12 cellular contexts compared by ENCODE assay signal in the genomic region with DNA sequence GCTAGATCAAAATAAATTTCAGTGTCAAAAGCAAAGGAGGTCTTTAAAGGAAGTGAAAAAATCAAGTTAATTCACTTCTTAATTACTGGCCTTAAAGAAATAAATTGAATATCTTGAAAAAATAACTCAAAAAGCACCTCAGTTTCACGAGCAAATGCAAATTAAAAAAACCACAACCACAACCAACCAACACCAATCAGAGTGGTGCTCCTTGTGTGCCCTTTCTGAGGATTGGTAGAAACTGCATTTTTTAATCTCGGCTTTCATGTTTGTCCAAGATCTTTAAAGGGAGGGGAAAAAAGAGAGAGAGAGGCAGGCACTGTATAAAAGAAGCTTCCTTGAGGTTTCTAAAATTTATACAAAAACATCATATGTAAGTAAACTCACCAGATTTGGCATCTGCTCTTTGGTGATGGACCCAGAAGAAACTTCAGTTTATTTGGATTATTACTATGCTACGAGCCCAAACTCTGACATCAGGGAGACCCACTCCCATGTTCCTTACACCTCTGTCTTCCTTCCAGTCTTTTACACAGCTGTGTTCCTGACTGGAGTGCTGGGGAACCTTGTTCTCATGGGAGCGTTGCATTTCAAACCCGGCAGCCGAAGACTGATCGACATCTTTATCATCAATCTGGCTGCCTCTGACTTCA. TPM values are rescaled to one million over a fixed set of nuclear protein-coding genes. Genes with fewer than 3 reads are reported as not detected.
DNase-seq lines count a peak whose midpoint lies in the region; ATAC-seq and TF ChIP-seq lines count a peak whose summit lies in the region.
"Had no signal": no experiment of that assay in that cellular context is flagged by ENCODE, and none has a peak within 500 bp of the region (broad histone marks: within the 10 kb centered on the region; RNA-seq: fewer than 3 reads in every experiment).

A gene (plus strand): TSS at position 357 of the 653 bp plus-strand sequence. CDS start 56 bp downstream, at position 413.

- H3K27ac ChIP-seq in Peyer's patch = peak within 1 kb of the TSS in 3 of 4 donors; percentile 49 to 69 (median 62)

- ATAC-seq in HG02588 (IDR thresholded peaks at IDR 0.05; ENCODE audit: unreplicated experiment) = peak; percentile 35
- ATAC-seq in stimulated activated naive CD8-positive, alpha-beta T cell treated with anti-CD3 and anti-CD28 coated beads, Interleukin-15, amount 100 ng/mL, for 72 hours = no peak

- peak within 1 kb of the TSS in 3 of 4 donors; percentile 25 to 30 (median 26) for H3K4me3 ChIP-seq in Peyer's patch

- H3K9me3 Mint-ChIP-seq in activated T-cell treated with anti-CD3 and anti-CD28 coated beads, Interleukin-2, amount 50 U/mL, for 24 hours = no peaks in the 10 kb centered on the region
- H3K9me3 Mint-ChIP-seq in stimulated activated naive CD8-positive, alpha-beta T cell treated with anti-CD3 and anti-CD28 coated beads, Interleukin-15, amount 100 ng/mL, for 72 hours = no peaks in the 10 kb centered on the region

- peak within 1 kb of the TSS; percentile 59 for H3K27ac Mint-ChIP-seq in activated T-cell treated with anti-CD3 and anti-CD28 coated beads, Interleukin-2, amount 50 U/mL, for 24 hours
- H3K27ac Mint-ChIP-seq in stimulated activated naive CD8-positive, alpha-beta T cell treated with anti-CD3 and anti-CD28 coated beads, Interleukin-15, amount 100 ng/mL, for 72 hours = peak within 1 kb of the TSS in 1 of 2 donors; percentile 30

- H3K9me3 ChIP-seq in Peyer's patch = no peaks in the 10 kb centered on the region

- H3K4me3 Mint-ChIP-seq in activated T-cell treated with anti-CD3 and anti-CD28 coated beads, Interleukin-2, amount 50 U/mL, for 24 hours = peak within 1 kb of the TSS; percentile 59
- peak within 1 kb of the TSS; percentile 53 to 55 for H3K4me3 Mint-ChIP-seq in stimulated activated naive CD8-positive, alpha-beta T cell treated with anti-CD3 and anti-CD28 coated beads, Interleukin-15, amount 100 ng/mL, for 72 hours

- H3K27me3 ChIP-seq in Peyer's patch = no peaks in the 10 kb centered on the region

- H3K27me3 Mint-ChIP-seq in activated T-cell treated with anti-CD3 and anti-CD28 coated beads, Interleukin-2, amount 50 U/mL, for 24 hours = no peaks in the 10 kb centered on the region
- H3K27me3 Mint-ChIP-seq in stimulated activated naive CD8-positive, alpha-beta T cell treated with anti-CD3 and anti-CD28 coated beads, Interleukin-15, amount 100 ng/mL, for 72 hours = no peaks in the 10 kb centered on the region

- H3K36me3 Mint-ChIP-seq in activated T-cell treated with anti-CD3 and anti-CD28 coated beads, Interleukin-2, amount 50 U/mL, for 24 hours (ENCODE audit: low read depth) = peaks cover 56% of the 10 kb centered on the region

- peaks cover 58% of the 10 kb centered on the region for H3K4me1 Mint-ChIP-seq in activated T-cell treated with anti-CD3 and anti-CD28 coated beads, Interleukin-2, amount 50 U/mL, for 24 hours (ENCODE audit: low read depth)
- H3K4me1 Mint-ChIP-seq in stimulated activated naive CD8-positive, alpha-beta T cell treated with anti-CD3 and anti-CD28 coated beads, Interleukin-15, amount 100 ng/mL, for 72 hours = peaks cover 48% of the 10 kb centered on the region

- TF ChIP-seq CTCF in Peyer's patch (IDR thresholded peaks at IDR 0.05) = no peak

- TF ChIP-seq POLR2A in Peyer's patch (IDR thresholded peaks at IDR 0.05) = no peak

- no peaks in the 10 kb centered on the region for H3K36me3 ChIP-seq in Peyer's patch

- DNase-seq in activated T-cell treated with anti-CD3 and anti-CD28 coated beads, Interleukin-2, amount 50 U/mL, for 24 hours = no peak
- DNase-seq in activated T-cell treated with anti-CD3 and anti-CD28 coated beads, Interleukin-2, amount 50 U/mL, for 1 hour = no peak
- DNase-seq in Peyer's patch (no peak), NCI-H146 treated with DMSO at 0.1 percent for 48 hours (lab: John Stamatoyannopoulos, UW; ENCODE audit: unreplicated experiment) (no peak), occipital lobe (lab: John Stamatoyannopoulos, UW) (no peak), NCI-H2107 treated with DMSO at 0.1 percent for 48 hours (lab: John Stamatoyannopoulos, UW; ENCODE audit: unreplicated experiment) (no peak)
- DNase-seq in stimulated activated naive CD8-positive, alpha-beta T cell treated with anti-CD3 and anti-CD28 coated beads, Interleukin-15, amount 100 ng/mL, for 72 hours = no peak
- DNase-seq: activated CD4-positive, alpha-beta T cell treated with anti-CD3 and anti-CD28 coated beads, Interleukin-2, amount 50 U/mL, for 4 hours; OCI-M1 had no signal

- H3K4me1 ChIP-seq in Peyer's patch = no peaks in the 10 kb centered on the region

RNA-seq across cellular contexts. Expression of the gene that starts here (rescaled TPM):
- total RNA-seq in Peyer's patch = 10 to 100 TPM in 1 of 4 donors, 1 to 10 TPM in 2, not detected in 1; 1.2 to 26.4 (median 5.1) TPM
- total RNA-seq in occipital lobe = not detected
- total RNA-seq: LHCN-M2, pulmonary artery endothelial cell had no signal
